In the genomic region with DNA sequence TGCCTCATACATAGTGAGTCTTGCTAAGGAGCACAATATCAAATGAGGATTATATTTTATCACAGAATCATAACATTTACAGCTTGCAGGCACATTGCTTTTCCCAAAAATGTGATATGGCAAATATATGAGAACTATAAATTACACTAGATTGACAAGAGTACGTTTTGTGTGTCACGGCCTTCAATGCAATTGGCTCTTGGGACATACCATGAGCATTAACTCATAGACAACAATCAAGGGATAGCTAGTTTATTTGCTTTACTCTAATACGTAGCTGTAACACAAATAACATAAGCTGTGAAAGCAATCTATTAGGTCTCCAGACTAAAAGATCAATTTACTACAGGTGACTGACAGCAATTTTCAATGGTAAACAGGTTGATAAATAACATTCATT, we compare ENCODE assay signal across 29 cellular contexts. TPM values are rescaled to one million over a fixed set of nuclear protein-coding genes. Genes with fewer than 3 reads are reported as not detected.
"Had no signal": no experiment of that assay in that cellular context is flagged by ENCODE, and none has a peak within 500 bp of the region (broad histone marks: within the 10 kb centered on the region; RNA-seq: fewer than 3 reads in every experiment).

No MANE protein-coding gene starts in this region.

- H3K4me1 Mint-ChIP-seq: naive thymus-derived CD8-positive, alpha-beta T cell; stimulated activated naive B cell treated with anti-CD40 and anti-IgM and Interleukin-4, amounts not matched to agents 10 μg/mL and 1 μg/mL and 100 μg/mL, for 72 hours had no signal

- ATAC-seq: left cardiac atrium; left lobe of liver; lower lobe of right lung; naive thymus-derived CD8-positive, alpha-beta T cell; pancreas; right cardiac atrium; sciatic nerve; stimulated activated naive B cell treated with anti-CD40 and anti-IgM and Interleukin-4, amounts not matched to agents 10 μg/mL and 1 μg/mL and 100 μg/mL, for 72 hours; stimulated activated naive CD8-positive, alpha-beta T cell treated with anti-CD3 and anti-CD28 coated beads, Interleukin-15, Interleukin-2, amounts not matched to agents 100 U/mL and 50 U/mL, for 24 hours had no signal

- H3K9me3 Mint-ChIP-seq: naive thymus-derived CD8-positive, alpha-beta T cell; nephron; neural crest cell; stimulated activated naive B cell treated with anti-CD40 and anti-IgM and Interleukin-4, amounts not matched to agents 10 μg/mL and 1 μg/mL and 100 μg/mL, for 72 hours had no signal

- H3K36me3 Mint-ChIP-seq: naive thymus-derived CD8-positive, alpha-beta T cell; stimulated activated naive B cell treated with anti-CD40 and anti-IgM and Interleukin-4, amounts not matched to agents 10 μg/mL and 1 μg/mL and 100 μg/mL, for 72 hours had no signal

- H3K27me3 ChIP-seq: pancreas, stomach, testis, thyroid gland, transverse colon, upper lobe of left lung, vagina had no signal

- DNase-seq: kidney glomerular epithelial cell; left cardiac atrium; lower lobe of right lung; mammary epithelial cell; mesenchymal stem cell; naive thymus-derived CD8-positive, alpha-beta T cell; nucleus accumbens; pancreas; posterior cingulate gyrus; retina; right cardiac atrium; stimulated activated CD4-positive, alpha-beta T cell treated with anti-CD3 and anti-CD28 coated beads, Interleukin-12 subunit alpha, Interleukin-12 subunit beta, amount 100 ng/mL, for 4 hours; stimulated activated CD4-positive, alpha-beta T cell treated with anti-CD3 and anti-CD28 coated beads, Interleukin-15, amount 100 ng/mL, for 24 hours; stimulated activated CD4-positive, alpha-beta T cell treated with anti-CD3 and anti-CD28 coated beads, Interleukin-2, amount 100 ng/mL, for 24 hours; stimulated activated CD4-positive, alpha-beta T cell treated with anti-CD3 and anti-CD28 coated beads, Interleukin-4, amount 100 ng/mL, for 1 hour; stimulated activated naive B cell treated with anti-CD40 and anti-IgM and Interleukin-4, amounts not matched to agents 10 μg/mL and 1 μg/mL and 100 μg/mL, for 72 hours; stimulated activated naive CD8-positive, alpha-beta T cell treated with anti-CD3 and anti-CD28 coated beads, Interleukin-15, Interleukin-2, amounts not matched to agents 100 U/mL and 50 U/mL, for 24 hours; stomach; testis; thyroid gland; transverse colon; upper lobe of left lung had no signal

- H3K9me3 ChIP-seq: lower lobe of right lung, pancreas, prostate gland, stomach, testis, thyroid gland, transverse colon, upper lobe of left lung, vagina had no signal

- H3K27ac Mint-ChIP-seq: naive thymus-derived CD8-positive, alpha-beta T cell; nephron; stimulated activated naive B cell treated with anti-CD40 and anti-IgM and Interleukin-4, amounts not matched to agents 10 μg/mL and 1 μg/mL and 100 μg/mL, for 72 hours had no signal

- H3K36me3 ChIP-seq: lower lobe of right lung, pancreas, prostate gland, stomach, thyroid gland, transverse colon, upper lobe of left lung, vagina had no signal

- H3K4me3 Mint-ChIP-seq: naive thymus-derived CD8-positive, alpha-beta T cell; nephron; neural crest cell; stimulated activated naive B cell treated with anti-CD40 and anti-IgM and Interleukin-4, amounts not matched to agents 10 μg/mL and 1 μg/mL and 100 μg/mL, for 72 hours had no signal

- H3K4me1 ChIP-seq: pancreas, prostate gland, stomach, testis, thyroid gland, transverse colon had no signal

- H3K27me3 Mint-ChIP-seq: stimulated activated naive B cell treated with anti-CD40 and anti-IgM and Interleukin-4, amounts not matched to agents 10 μg/mL and 1 μg/mL and 100 μg/mL, for 72 hours had no signal

- H3K27ac ChIP-seq: lower lobe of right lung, pancreas, prostate gland, skin epidermis, stomach, testis, thyroid gland, transverse colon, upper lobe of left lung, vagina had no signal

- H3K4me3 ChIP-seq: lower lobe of right lung, pancreas, prostate gland, skin epidermis, stomach, testis, thyroid gland, transverse colon, upper lobe of left lung, vagina had no signal

RNA-seq across cellular contexts. Expression of a gene that starts 17.8 kb away (rescaled TPM):
- total RNA-seq: naive thymus-derived CD8-positive, alpha-beta T cell had no signal
